ENCODE assay signal across 10 cellular contexts in the genomic region with DNA sequence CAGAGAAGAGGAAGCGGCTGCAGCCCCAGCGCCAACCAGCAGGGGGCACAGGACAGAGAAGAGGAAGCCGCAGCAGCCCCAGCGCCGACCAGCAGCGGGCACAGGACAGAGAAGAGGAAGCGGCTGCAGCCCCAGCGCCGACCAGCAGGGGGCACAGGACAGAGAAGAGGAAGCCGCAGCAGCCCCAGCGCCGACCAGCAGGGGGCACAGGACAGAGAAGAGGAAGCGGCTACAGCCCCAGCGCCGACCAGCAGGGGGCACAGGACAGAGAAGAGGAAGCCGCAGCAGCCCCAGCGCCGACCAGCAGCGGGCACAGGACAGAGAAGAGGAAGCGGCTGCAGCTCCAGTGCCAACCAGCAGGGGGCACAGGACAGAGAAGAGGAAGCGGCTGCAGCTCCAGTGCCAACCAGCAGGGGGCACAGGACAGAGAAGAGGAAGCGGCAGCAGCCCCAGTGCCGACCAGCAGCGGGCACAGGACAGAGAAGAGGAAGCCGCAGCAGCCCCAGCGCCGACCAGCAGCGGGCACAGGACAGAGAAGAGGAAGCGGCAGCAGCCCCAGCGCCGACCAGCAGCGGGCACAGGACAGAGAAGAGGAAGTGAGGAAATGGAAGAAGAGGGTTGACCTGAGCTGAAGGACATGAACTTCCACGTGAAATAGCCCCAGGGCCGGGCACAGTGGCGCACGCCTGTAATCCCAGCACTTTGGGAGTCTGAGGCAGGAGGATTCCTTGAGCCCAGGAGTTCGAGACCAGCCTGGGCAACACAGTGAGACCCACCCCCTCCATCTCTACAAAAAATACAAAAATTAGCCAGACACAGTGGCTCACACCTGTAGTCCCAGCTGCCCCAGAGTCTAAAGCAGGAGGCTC. TPM values are rescaled to one million over a fixed set of nuclear protein-coding genes. Genes with fewer than 3 reads are reported as not detected.
DNase-seq lines count a peak whose midpoint lies in the region; ATAC-seq, FAIRE-seq and TF ChIP-seq lines count a peak whose summit lies in the region.
"Not testable (repeated sequence)": the region's sequence is repeated elsewhere in the genome, so short reads cannot be mapped to it uniquely, and the experiment has no call there.
"Had no signal": no experiment of that assay in that cellular context is flagged by ENCODE, and none has a peak within 500 bp of the region (broad histone marks: within the 10 kb centered on the region; RNA-seq: fewer than 3 reads in every experiment).

No MANE protein-coding gene starts in this region.

- peaks cover 0 to 26% of the 10 kb centered on the region in 2 experiments; a peak in 2 of 5 replicates for H3K4me1 ChIP-seq in K562 (replicated peaks in 1 of 2; ENCODE audit: control insufficient read depth in 2 of 2, insufficient read depth in 2 of 2, low read length in 2 of 2)
- H3K4me1 ChIP-seq in osteoblast (ENCODE audit: insufficient read depth, low read length) = not testable (repeated sequence)

- not testable (repeated sequence) for TF ChIP-seq POLR2A in K562 (conservative IDR thresholded peaks at IDR 0.05)

- H3K4me3 ChIP-seq in K562; osteoblast (ENCODE audit: insufficient read depth, low read length): not testable (repeated sequence)

- H3K4me2 ChIP-seq in K562 (ENCODE audit: insufficient read depth, low read length); osteoblast (ENCODE audit: insufficient read depth, low read length): not testable (repeated sequence)

- H3K36me3 Mint-ChIP-seq in Calu3 (ENCODE audit: insufficient read depth, unreplicated experiment) (peaks cover 13% of the 10 kb centered on the region), HFFc6 (ENCODE audit: low read depth) (peaks cover 22% of the 10 kb centered on the region)
- not testable (repeated sequence) for H3K36me3 Mint-ChIP-seq in activated CD8-positive, alpha-beta T cell treated with anti-CD3 and anti-CD28 coated beads for 36 hours (ENCODE audit: low read depth)

- not testable (repeated sequence) for FAIRE-seq in K562 (lab: Jason Lieb, UNC)

- H2AFZ ChIP-seq in K562 (ENCODE audit: low read depth, low read length); osteoblast (ENCODE audit: low read length): not testable (repeated sequence)

- peaks cover 12% of the 10 kb centered on the region for H3K9me3 ChIP-seq in K562 (replicated peaks; ENCODE audit: control insufficient read depth, insufficient read depth, low read depth, low read length)
- H3K9me3 ChIP-seq in osteoblast (ENCODE audit: low read depth, low read length) = not testable (repeated sequence)

- not testable (repeated sequence) for TF ChIP-seq RAD21 in K562 (CRISPR knock-in tag; conservative IDR thresholded peaks at IDR 0.05 in 1 of 2, IDR thresholded peaks at IDR 0.05 in 1 of 2)

- CTCF ChIA-PET in Calu3 (lab: Charles Lee) = interaction anchor here (0.5 to 1.3 kb wide), 6 partner anchors 12 to 240 kb away, joined by 3 to 6 read pairs (median 3); no protein-coding TSS in a partner anchor
- CTCF ChIA-PET in activated CD8-positive, alpha-beta T cell treated with anti-CD3 and anti-CD28 coated beads for 36 hours (lab: Charles Lee) = interaction anchor here (0.6 to 1.2 kb wide), 9 partner anchors 8 to 422 kb away, joined by 3 to 8 read pairs (median 3); no protein-coding TSS in a partner anchor
- CTCF ChIA-PET in K562 (lab: Yijun Ruan, JAX; ENCODE audit: low intra/inter-chr PET ratio) = interaction anchor here (0.6 to 1.2 kb wide), 3 partner anchors 99 to 510 kb away, joined by 3 to 4 read pairs (median 3); no protein-coding TSS in a partner anchor

- not testable (repeated sequence) for H3K79me2 ChIP-seq in K562 (ENCODE audit: control insufficient read depth, insufficient read depth, low read length); osteoblast (ENCODE audit: insufficient read depth, low read length)

- peaks cover 19% of the 10 kb centered on the region for H3K9me3 Mint-ChIP-seq in Calu3 (ENCODE audit: low read depth, unreplicated experiment)
- peaks cover 30% of the 10 kb centered on the region for H3K9me3 Mint-ChIP-seq in HFFc6
- not testable (repeated sequence) for H3K9me3 Mint-ChIP-seq in activated CD8-positive, alpha-beta T cell treated with anti-CD3 and anti-CD28 coated beads for 36 hours

- not testable (repeated sequence) for H3K9me1 ChIP-seq in K562 (ENCODE audit: control insufficient read depth, insufficient read depth, low read length)

- not testable (repeated sequence) for H3K9ac ChIP-seq in K562 (ENCODE audit: insufficient read depth in 1 of 2, low read depth in 2 of 2, low read length in 2 of 2)

- H4K20me1 ChIP-seq in K562 (replicated peaks; ENCODE audit: control insufficient read depth, insufficient read depth, low read length); osteoblast (ENCODE audit: insufficient read depth, low read length): not testable (repeated sequence)

- not testable (repeated sequence) for TF ChIP-seq EP300 in K562 (IDR thresholded peaks at IDR 0.05; ENCODE audit: low read length)

- H3K27ac Mint-ChIP-seq in Calu3 (ENCODE audit: unreplicated experiment) = peak overlapping the region; percentile 10
- H3K27ac Mint-ChIP-seq in HFFc6; activated CD8-positive, alpha-beta T cell treated with anti-CD3 and anti-CD28 coated beads for 36 hours: not testable (repeated sequence)

- in situ Hi-C loops in K562 (cut with MboI) = not testable (repeated sequence)

- intact Hi-C loops in Calu3 (cut with micrococcal nuclease; ENCODE audit: unreplicated experiment); activated CD8-positive, alpha-beta T cell treated with anti-CD3 and anti-CD28 coated beads for 36 hours (cut with micrococcal nuclease); K562 (cut with micrococcal nuclease); left cardiac atrium (cut with DNase I): not testable (repeated sequence)

- H3K27me3 Mint-ChIP-seq in Calu3 (ENCODE audit: unreplicated experiment) (peaks cover 61% of the 10 kb centered on the region), HFFc6 (ENCODE audit: insufficient read depth) (peaks cover 12% of the 10 kb centered on the region)
- not testable (repeated sequence) for H3K27me3 Mint-ChIP-seq in activated CD8-positive, alpha-beta T cell treated with anti-CD3 and anti-CD28 coated beads for 36 hours

- not testable (repeated sequence) for ATAC-seq in activated CD8-positive, alpha-beta T cell treated with anti-CD3 and anti-CD28 coated beads for 36 hours; K562; left cardiac atrium

- not testable (repeated sequence) for H3K36me3 ChIP-seq in K562 (ENCODE audit: control insufficient read depth, insufficient read depth, low read length)
- H3K36me3 ChIP-seq in osteoblast (ENCODE audit: insufficient read depth, low read length) = peaks cover 22% of the 10 kb centered on the region

- peaks cover 3 to 40% of the 10 kb centered on the region in 2 experiments; a peak in 3 of 5 replicates for H3K27me3 ChIP-seq in K562 (ENCODE audit: control insufficient read depth in 2 of 2, insufficient read depth in 2 of 2, low read length in 2 of 2)
- not testable (repeated sequence) for H3K27me3 ChIP-seq in osteoblast (ENCODE audit: insufficient read depth, low read length)

- H3K4me3 Mint-ChIP-seq in Calu3 (ENCODE audit: low read depth, unreplicated experiment) = peak overlapping the region; percentile 36
- not testable (repeated sequence) for H3K4me3 Mint-ChIP-seq in HFFc6; activated CD8-positive, alpha-beta T cell treated with anti-CD3 and anti-CD28 coated beads for 36 hours

- not testable (repeated sequence) for DNase-seq in Calu3; HFFc6; K562 (ENCODE audit: extremely low read depth in 1 of 4, low spot score in 3 of 4); osteoblast (ENCODE audit: insufficient read length, low spot score, missing footprints)
- DNase-seq in RPMI8226 = peak; percentile 47
- DNase-seq in activated CD8-positive, alpha-beta T cell treated with anti-CD3 and anti-CD28 coated beads for 36 hours = peak; percentile 72
- peak; percentile 28 for DNase-seq in left cardiac atrium
- peak; percentile 77 for DNase-seq in stimulated activated naive CD4-positive, alpha-beta T cell treated with Interleukin-2 at 50 U/mL for 16 hours (lab: John Stamatoyannopoulos, UW)

- 71% methylated on average over 7 of the region's 37 CpGs for WGBS in K562 (ENCODE audit: insufficient coverage, low coverage, missing lambda C conversion rate)

- POLR2A ChIA-PET in activated CD8-positive, alpha-beta T cell treated with anti-CD3 and anti-CD28 coated beads for 36 hours (lab: Charles Lee); K562 (lab: Yijun Ruan, JAX): not testable (repeated sequence)

- peak; percentile 85 for TF ChIP-seq CTCF in Calu3 (IDR thresholded peaks at IDR 0.05; ENCODE audit: unreplicated experiment)
- TF ChIP-seq CTCF in HFFc6 (IDR thresholded peaks at IDR 0.05) = peak; percentile 61
- TF ChIP-seq CTCF in activated CD8-positive, alpha-beta T cell treated with anti-CD3 and anti-CD28 coated beads for 36 hours (IDR thresholded peaks at IDR 0.05) = peak; percentile 75
- TF ChIP-seq CTCF in K562 (IDR thresholded peaks at IDR 0.05 in 2 of 3, conservative IDR thresholded peaks at IDR 0.05 in 1 of 3; ENCODE audit: insufficient read depth in 2 of 3, low read depth in 1 of 3, low read length in 3 of 3) = peak; percentile 34 to 76 (median 55); a peak in 5 of 6 replicates
- peak; percentile 30 for TF ChIP-seq CTCF in osteoblast (IDR thresholded peaks at IDR 0.05; ENCODE audit: extremely low read depth, low read depth, low read length)

- not testable (repeated sequence) for BruUV-seq in Calu3 (replicated peaks; lab: Mats Ljungman, UMichigan); K562 (replicated peaks; lab: Mats Ljungman, UMichigan)

- H3K4me1 Mint-ChIP-seq in Calu3 (ENCODE audit: low read depth, unreplicated experiment) = peaks cover 23% of the 10 kb centered on the region
- H3K4me1 Mint-ChIP-seq in HFFc6 (ENCODE audit: low read depth); activated CD8-positive, alpha-beta T cell treated with anti-CD3 and anti-CD28 coated beads for 36 hours (ENCODE audit: low read depth): not testable (repeated sequence)

- not testable (repeated sequence) for H3K27ac ChIP-seq in K562 (ENCODE audit: extremely low read depth, low read depth, low read length); osteoblast (ENCODE audit: low read depth, low read length)

RNA-seq across cellular contexts. Expression of a gene that starts 26.3 kb away (rescaled TPM):
- total RNA-seq in Calu3 (2022) (not detected in 2 replicates), K562 (2014; rRNA removed) (not detected in 2 replicates), K562 (2014; rRNA removed; fragmentation: Illumina TruSeq; extraction: Trizol) (not detected in 2 replicates), K562 (2015; rRNA removed; fragmentation: Illumina TruSeq; extraction: Trizol) (not detected in 2 replicates), K562 (2021) (not detected in 2 replicates), left cardiac atrium (not detected), osteoblast (not detected in 2 replicates)
- not detected for total RNA-seq in HFFc6 (2021; fragmentation: NEBNext Ultra II Directional; extraction: Animal tissue kit (Norgen Biotek cat#: 25700))
- not detected for total RNA-seq in activated CD8-positive, alpha-beta T cell treated with anti-CD3 and anti-CD28 coated beads for 36 hours
- not detected in 2 replicates for total RNA-seq in K562 (2011; cell fraction: chromatin; rRNA removed; ENCODE audit: low replicate concordance)
- total RNA-seq in K562 (2011; cell fraction: nucleolus; rRNA removed) = not detected in 2 replicates
- total RNA-seq in K562 (2011; cell fraction: nucleoplasm; rRNA removed) = not detected in 2 replicates
- polyA plus RNA-seq in K562 (2011; rRNA removed) (not detected in 2 replicates), K562 (2014; fragmentation: Illumina TruSeq; extraction: Trizol) (not detected in 2 replicates), K562 (2014; fragmentation: Nextera tagmentation; extraction: Ambion mirVana) (not detected), K562 (2014; rRNA removed) (not detected in 2 replicates)
- polyA plus RNA-seq in K562 (2011; cell fraction: cytosol; rRNA removed) = not detected in 2 replicates
- polyA plus RNA-seq in K562 (2011; cell fraction: nucleus; rRNA removed) = not detected in 2 replicates
- polyA plus RNA-seq in K562 (2012) = not detected in 2 replicates
- not detected in 2 replicates for polyA minus RNA-seq in K562 (2011; rRNA and poly(A)+ RNA removed)
- polyA minus RNA-seq in K562 (2011; cell fraction: cytosol; rRNA and poly(A)+ RNA removed) = not detected in 2 replicates
- polyA minus RNA-seq in K562 (2011; cell fraction: nucleus; rRNA and poly(A)+ RNA removed) = not detected in 2 replicates
- total RNA-seq: mammary epithelial cell, sciatic nerve had no signal
- polyA plus RNA-seq: mammary epithelial cell had no signal

Comparison
In these comparisons a context has a peak if more than half of its experiments do, and no peak if none do; other contexts are left out.
1. CTCF ChIP-seq: peak in every context shown above with its lines; median percentile 85 in Calu3; 75 in activated CD8-positive, alpha-beta T cell treated with anti-CD3 and anti-CD28 coated beads for 36 hours; 61 in HFFc6; 55 in K562; 30 in osteoblast.